ENCODE assay signal across 7 cellular contexts in the genomic region with DNA sequence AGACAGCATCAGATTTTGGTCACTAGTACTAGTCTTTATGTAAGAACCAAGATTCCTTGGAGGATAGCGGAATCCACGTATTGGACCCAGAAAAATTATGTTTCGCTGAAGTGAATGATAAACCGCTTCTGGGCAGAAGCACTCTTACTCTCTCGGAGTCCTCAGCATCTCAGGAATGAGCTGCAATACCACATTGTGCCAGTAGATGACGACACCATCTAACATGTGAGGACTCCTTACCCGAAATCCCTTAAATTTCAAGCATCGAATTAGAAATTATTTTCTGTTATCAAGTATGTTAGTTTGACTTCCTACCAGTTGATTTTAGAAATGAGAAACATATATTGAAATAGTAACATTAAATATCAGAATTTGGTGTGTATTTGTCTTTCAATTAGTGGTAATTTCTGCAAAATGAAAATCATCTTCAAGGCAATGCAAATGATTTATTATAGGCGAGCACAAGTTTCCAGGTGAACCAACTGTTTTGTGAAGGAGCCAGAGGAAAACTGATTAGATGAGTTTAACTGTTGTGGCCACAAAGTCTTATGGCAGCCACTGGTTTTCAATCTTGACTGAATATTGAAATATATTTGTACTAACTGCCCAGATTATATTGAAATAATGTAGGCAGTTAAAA.
DNase-seq lines count a peak whose midpoint lies in the region; ATAC-seq and TF ChIP-seq lines count a peak whose summit lies in the region.

No MANE protein-coding gene starts in this region.

- WGBS in mammary epithelial cell (ENCODE audit: low coverage, missing lambda C conversion rate): 11% methylated on average over 9 of the region's 9 CpGs

- CTCF ChIA-PET in mammary epithelial cell (lab: Charles Lee; ENCODE audit: low non-redundant PET): interaction anchor here (0.6 to 1.0 kb wide), 4 partner anchors 303 to 672 kb away, joined by 3 to 8 read pairs (median 3); no protein-coding TSS in a partner anchor

- H3K4me3 ChIP-seq in WI38 (ENCODE audit: low read depth, low read length) (no peak overlapping the region), mammary epithelial cell (replicated peaks in 1 of 3; ENCODE audit: insufficient read depth in 1 of 3, low read depth in 2 of 3, low read length in 3 of 3) (no peak overlapping the region)

- H3K27ac ChIP-seq in mammary epithelial cell (ENCODE audit: insufficient read depth, low read depth, low read length): no peak overlapping the region

- no TSS peak for BruUV-seq in mammary epithelial cell (replicated peaks; lab: Mats Ljungman, UMichigan)

- peak overlapping the region; percentile 67 for H2AFZ ChIP-seq in mammary epithelial cell (ENCODE audit: low read depth, low read length)

- H3K36me3 ChIP-seq in mammary epithelial cell (ENCODE audit: insufficient read depth, low read length): no peaks in the 10 kb centered on the region

- no peaks in the 10 kb centered on the region for H3K4me1 ChIP-seq in mammary epithelial cell (ENCODE audit: insufficient read depth, low read length)

- H3K79me2 ChIP-seq in mammary epithelial cell (ENCODE audit: insufficient read depth, low read length): no peaks in the 10 kb centered on the region

- dilution Hi-C loops in mammary epithelial cell (cut with HindIII; ENCODE audit: low sequenced_read_pairs): no loop called here

- no peaks in the 10 kb centered on the region for H3K27me3 ChIP-seq in mammary epithelial cell (ENCODE audit: insufficient read depth, low read length)

- no peaks in the 10 kb centered on the region for H3K9me3 ChIP-seq in mammary epithelial cell (replicated peaks; ENCODE audit: insufficient read depth, low read length)

- H4K20me1 ChIP-seq in mammary epithelial cell (ENCODE audit: insufficient read depth, low read length): no peaks in the 10 kb centered on the region

- in situ Hi-C loops in mammary epithelial cell (cut with MboI; ENCODE audit: low sequenced_read_pairs in 2 of 2): loop anchor here (25.0 kb wide), 2 partner anchors 304 to 979 kb away; no protein-coding TSS in a partner anchor

- intact Hi-C loops in mammary epithelial cell (cut with micrococcal nuclease): loop anchor here (1.0 to 5.0 kb wide), 8 partner anchors 121 to 989 kb away; a partner anchor contains a TSS

- TF ChIP-seq CTCF in GM12873 (IDR thresholded peaks at IDR 0.05; ENCODE audit: insufficient read depth, low read depth, low read length, missing control alignments): peak; percentile 100
- TF ChIP-seq CTCF in WI38 (IDR thresholded peaks at IDR 0.05; ENCODE audit: low read depth, low read length): peak; percentile 100
- TF ChIP-seq CTCF in mammary epithelial cell (conservative IDR thresholded peaks at IDR 0.05 in 1 of 2, IDR thresholded peaks at IDR 0.05 in 1 of 2; ENCODE audit: extremely low read depth in 1 of 2, insufficient read depth in 1 of 2, low read depth in 1 of 2, low read length in 2 of 2): peak; percentile 100

- peak overlapping the region; percentile 30 for H3K4me2 ChIP-seq in mammary epithelial cell (ENCODE audit: insufficient read depth, low read depth, low read length)

- DNase-seq in NCI-H2081 treated with DMSO at 0.1 percent for 48 hours (lab: John Stamatoyannopoulos, UW) (peak; percentile 1), mammary epithelial cell (peak; percentile 65), kidney glomerular epithelial cell (lab: John Stamatoyannopoulos, UW) (peak; percentile 70)
- DNase-seq in stimulated activated CD4-positive, alpha-beta T cell treated with anti-CD3 and anti-CD28 coated beads, Interleukin-2, amount 100 ng/mL, for 48 hours: peak; percentile 85 to 92

- H3K9ac ChIP-seq in mammary epithelial cell (ENCODE audit: insufficient read depth, low read length): no peak overlapping the region

- peak; percentile 76 for ATAC-seq in HG02610 (IDR thresholded peaks at IDR 0.05; ENCODE audit: unreplicated experiment)

Comparison
In these comparisons a context has a peak if more than half of its experiments do, and no peak if none do; other contexts are left out.
1. DNase-seq: peak in every context shown above with its lines; median percentile 88 in stimulated activated CD4-positive, alpha-beta T cell treated with anti-CD3 and anti-CD28 coated beads, Interleukin-2, amount 100 ng/mL, for 48 hours; 70 in kidney glomerular epithelial cell; 65 in mammary epithelial cell; 1 in NCI-H2081 treated with DMSO at 0.1 percent for 48 hours.